Comparison of ENCODE assay signal across 8 cellular contexts in genomic region chr14:56195727-56196126, GRCh38.
DNase-seq lines count a peak whose midpoint lies in the region; ATAC-seq and TF ChIP-seq lines count a peak whose summit lies in the region.

No MANE protein-coding gene starts in this region.

- H3K4me3 ChIP-seq in GM06990 (replicated peaks; ENCODE audit: low read depth, low read length) = no peak overlapping the region

- no peaks in the 10 kb centered on the region for H3K36me3 ChIP-seq in GM06990 (ENCODE audit: control insufficient read depth, insufficient read depth, low read length)

- ATAC-seq in GM21360 (IDR thresholded peaks at IDR 0.05; ENCODE audit: unreplicated experiment) = peak; percentile 44
- peak; percentile 38 for ATAC-seq in HG03565 (IDR thresholded peaks at IDR 0.05; ENCODE audit: unreplicated experiment)

- H3K27me3 ChIP-seq in GM06990 (replicated peaks; ENCODE audit: control insufficient read depth, insufficient read depth, low read length) = no peaks in the 10 kb centered on the region

- no peak for TF ChIP-seq CTCF in GM06990 (IDR thresholded peaks at IDR 0.05; ENCODE audit: insufficient read depth, low read length, poor library complexity, severe bottlenecking)

- DNase-seq in GM06990 (ENCODE audit: extremely low read depth, insufficient read length) (peak; percentile 43), SW480 (ENCODE audit: low spot score) (peak; percentile 48), iris pigment epithelial cell (ENCODE audit: low read depth) (peak; percentile 68), cerebellum (ENCODE audit: low spot score) (no peak), NCI-H1930 (lab: John Stamatoyannopoulos, UW) (no peak), NCI-H1694 treated with DMSO at 0.1 percent for 48 hours (lab: John Stamatoyannopoulos, UW) (no peak)

Comparison
In these comparisons a context has a peak if more than half of its experiments do, and no peak if none do; other contexts are left out.
1. DNase-seq: peak in GM06990 (single experiment), SW480 (single experiment) and iris pigment epithelial cell (single experiment); none in cerebellum (single experiment), NCI-H1930 (0 of 2) and NCI-H1694 treated with DMSO at 0.1 percent for 48 hours (single experiment).